In genomic region chr7:36390199-36391090, GRCh38 we compare ENCODE assay signal across 1 cellular context.
TF ChIP-seq lines count a peak whose summit lies in the region.

No MANE protein-coding gene starts in this region.

TF ChIP-seq in HepG2, 621 proteins besides CTCF, POLR2A, EP300 and RAD21 (continued from another document and continues in another):
- TF ChIP-seq HIC2 (CRISPR knock-in tag; IDR thresholded peaks at IDR 0.05; ENCODE audit: low read depth) (0 out of 2 replicates have a peak, but pooled peaks have one; percentile 48), E2F1 (CRISPR knock-in tag; IDR thresholded peaks at IDR 0.05) (no peak), REPIN1 (CRISPR knock-in tag; IDR thresholded peaks at IDR 0.05; ENCODE audit: borderline replicate concordance, low read depth) (peak; percentile 46; the same call in 1 of the 2 replicates), ZNF329 (CRISPR knock-in tag; IDR thresholded peaks at IDR 0.05; ENCODE audit: low read depth) (peak; percentile 65; the same call in 1 of the 2 replicates), PCBP1 (IDR thresholded peaks at IDR 0.05; ENCODE audit: borderline replicate concordance, low read depth, low read length) (no peak), SP1 (IDR thresholded peaks at IDR 0.05) (no peak), SP1 (CRISPR knock-in tag; IDR thresholded peaks at IDR 0.05) (peak; percentile 19; the same call in 1 of the 2 replicates), ZBTB1 (CRISPR knock-in tag; IDR thresholded peaks at IDR 0.05; ENCODE audit: borderline replicate concordance) (no peak), ZBTB33 (CRISPR knock-in tag; IDR thresholded peaks at IDR 0.05) (no peak), NFRKB (IDR thresholded peaks at IDR 0.05) (no peak), ZNF546 (CRISPR knock-in tag; conservative IDR thresholded peaks at IDR 0.05) (peak; percentile 73; the same call in 1 of the 2 replicates), SMAD9 (CRISPR knock-in tag; IDR thresholded peaks at IDR 0.05) (no peak), TAF1 (CRISPR knock-in tag; IDR thresholded peaks at IDR 0.05) (peak; percentile 53; the same call in 1 of the 2 replicates), THAP11 (CRISPR knock-in tag; IDR thresholded peaks at IDR 0.05) (peak; percentile 36; the same call in 1 of the 2 replicates), FOSL1 (CRISPR knock-in tag; IDR thresholded peaks at IDR 0.05; ENCODE audit: borderline replicate concordance) (peak; percentile 79), ATF4 (CRISPR knock-in tag; IDR thresholded peaks at IDR 0.05) (peak in 1 of 2 experiments; percentile 10; a peak in 1 of 4 replicates), PHF8 (CRISPR knock-in tag; IDR thresholded peaks at IDR 0.05) (peak; percentile 94), AHDC1 (CRISPR knock-in tag; IDR thresholded peaks at IDR 0.05; ENCODE audit: borderline replicate concordance) (peak; percentile 57; the same call in 1 of the 2 replicates), ZNF790 (CRISPR knock-in tag; IDR thresholded peaks at IDR 0.05; ENCODE audit: borderline replicate concordance) (no peak), MEF2D (CRISPR knock-in tag; IDR thresholded peaks at IDR 0.05) (0 out of 2 replicates have a peak, but pooled peaks have one; percentile 34), ZFYVE20 (CRISPR knock-in tag; IDR thresholded peaks at IDR 0.05; ENCODE audit: borderline replicate concordance, low read depth) (no peak), HIVEP1 (CRISPR knock-in tag; IDR thresholded peaks at IDR 0.05) (no peak), ZBED4 (CRISPR knock-in tag; IDR thresholded peaks at IDR 0.05; ENCODE audit: borderline replicate concordance) (no peak), ZBTB43 (CRISPR knock-in tag; conservative IDR thresholded peaks at IDR 0.05) (peak; percentile 59; the same call in 1 of the 2 replicates), ZNF383 (CRISPR knock-in tag; IDR thresholded peaks at IDR 0.05; ENCODE audit: borderline replicate concordance) (no peak), ZNF318 (CRISPR knock-in tag; IDR thresholded peaks at IDR 0.05) (no peak), KDM5B (CRISPR knock-in tag; IDR thresholded peaks at IDR 0.05; ENCODE audit: borderline replicate concordance) (no peak), ZNF335 (CRISPR knock-in tag; IDR thresholded peaks at IDR 0.05) (peak; percentile 82)
